24 cellular contexts compared by ENCODE assay signal in the genomic region with DNA sequence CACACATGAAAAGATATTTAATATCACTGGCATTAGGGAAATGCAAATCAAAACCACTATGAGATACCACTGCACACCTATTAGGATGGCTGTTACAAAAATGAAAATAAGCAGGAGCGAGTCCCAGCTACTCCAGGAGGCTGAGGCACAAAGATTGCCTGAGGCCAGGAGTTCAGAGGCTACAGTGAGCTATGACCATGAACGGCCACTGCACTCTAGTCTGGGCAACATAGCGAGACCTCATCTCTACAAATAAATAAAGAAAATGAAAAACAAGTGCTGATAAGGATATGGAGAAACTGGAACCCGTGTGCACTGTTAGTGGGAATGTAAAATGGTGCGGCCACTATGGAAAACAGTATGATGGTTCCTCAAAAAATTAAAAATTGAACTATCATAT.
"Had no signal": no experiment of that assay in that cellular context is flagged by ENCODE, and none has a peak within 500 bp of the region (broad histone marks: within the 10 kb centered on the region; RNA-seq: fewer than 3 reads in every experiment).

No MANE protein-coding gene starts in this region.

- H3K27ac ChIP-seq: SJCRH30 had no signal

- ATAC-seq: Panc1, Right ventricle myocardium inferior, SK-N-SH treated with all-trans-retinoic acid at 6 μM for 48 hours had no signal

- H3K4me3 ChIP-seq: MG63, SJCRH30 had no signal

- DNase-seq: IMR-90, Karpas-422, KG1, MG63, NCI-H1092, NCI-H1105 treated with DMSO at 0.1 percent for 48 hours, NCI-H1417 treated with DMSO at 0.1 percent for 48 hours, NCI-H146, NCI-H1694 treated with DMSO at 0.1 percent for 48 hours, NCI-H1930, NCI-H2081, NCI-H2171, NCI-H226, NCI-H446, NCI-H510A, NCI-H524 treated with DMSO at 0.1 percent for 48 hours, NCI-H748 treated with DMSO at 0.1 percent for 48 hours, SHP77 treated with DMSO at 0.1 percent for 48 hours, SJCRH30, T-helper 1 cell, T-helper 2 cell had no signal

- H3K36me3 ChIP-seq: SJCRH30 had no signal

- H3K9me3 ChIP-seq: MG63, SJCRH30 had no signal

- H3K27me3 ChIP-seq: MG63, SJCRH30 had no signal
